Comparison of ENCODE assay signal across 9 cellular contexts in the genomic region with DNA sequence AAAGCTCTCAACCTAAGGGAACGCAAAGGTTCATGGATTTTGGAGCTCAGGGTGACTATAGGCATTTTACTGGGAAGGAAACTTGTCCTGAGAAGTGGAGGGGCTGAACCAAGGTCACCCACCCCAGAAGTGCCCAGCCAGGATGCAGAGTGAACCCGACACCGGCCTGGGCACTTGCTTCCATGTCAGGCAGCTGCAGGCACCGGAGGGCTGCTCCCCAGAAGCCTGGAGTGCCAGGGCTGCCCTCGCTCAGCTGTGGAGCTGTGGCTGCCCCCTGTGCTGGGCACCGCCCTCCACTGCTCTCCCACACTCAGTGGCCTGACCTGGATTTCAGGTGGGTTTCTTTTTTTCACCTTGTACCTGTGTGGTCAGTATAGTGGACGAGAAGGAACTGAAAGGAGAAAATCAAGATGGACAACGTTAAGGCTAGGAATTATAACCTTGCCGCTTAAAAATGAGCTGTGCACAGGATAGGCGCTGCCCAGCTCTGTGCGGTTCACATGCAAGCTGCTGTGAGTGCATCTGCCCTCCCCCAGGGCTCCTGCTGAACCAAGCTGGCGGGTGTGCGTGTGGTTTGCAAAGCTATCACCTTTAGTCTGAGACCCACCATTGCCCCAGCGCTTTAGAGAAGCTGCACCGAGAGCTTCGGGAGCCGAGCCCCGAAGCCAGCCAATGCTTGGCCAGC. TPM values are rescaled to one million over a fixed set of nuclear protein-coding genes. Genes with fewer than 3 reads are reported as not detected.
A peak's percentile ranks its signal among the peaks of the same experiment; 100 is the strongest.
DNase-seq lines count a peak whose midpoint lies in the region; ATAC-seq and TF ChIP-seq lines count a peak whose summit lies in the region.
"Had no signal": no experiment of that assay in that cellular context is flagged by ENCODE, and none has a peak within 500 bp of the region (broad histone marks: within the 10 kb centered on the region; RNA-seq: fewer than 3 reads in every experiment).

No MANE protein-coding gene starts in this region.

- H3K4me3 ChIP-seq in BLaER1 treated with 17β-estradiol and CSF1 and Interleukin-3, amounts not matched to agents 10 nM and 100 nM: peak overlapping the region in 9 of 10 experiments; percentile 80 to 98 (median 92); a peak in 17 of 20 replicates
- peak overlapping the region; percentile 74; the same call in 1 of the 2 replicates for H3K4me3 ChIP-seq in MG63
- no peak overlapping the region for H3K4me3 ChIP-seq in lower leg skin (ENCODE audit: low read depth, poor library complexity, severe bottlenecking)

- peaks cover 31% of the 10 kb centered on the region for H3K4me1 Mint-ChIP-seq in central memory CD8-positive, alpha-beta T cell
- peaks cover 44% of the 10 kb centered on the region for H3K4me1 Mint-ChIP-seq in nephron progenitor cell

- peaks cover 61 to 69% (median 63%) of the 10 kb centered on the region in 11 experiments for H4K20me1 ChIP-seq in BLaER1 treated with 17β-estradiol and CSF1 and Interleukin-3, amounts not matched to agents 10 nM and 100 nM

- H3K27me3 Mint-ChIP-seq in central memory CD8-positive, alpha-beta T cell: no peaks in the 10 kb centered on the region
- H3K27me3 Mint-ChIP-seq in nephron progenitor cell (ENCODE audit: low read depth, poor library complexity): no peaks in the 10 kb centered on the region

- H3K27ac ChIP-seq in BLaER1 treated with 17β-estradiol and CSF1 and Interleukin-3, amounts not matched to agents 10 nM and 100 nM: peak overlapping the region in 5 of 11 experiments; percentile 13 to 41 (median 19); a peak in 5 of 22 replicates
- H3K27ac ChIP-seq in caudate nucleus (ENCODE audit: low read depth, low read length): no peak overlapping the region

- no peak for TF ChIP-seq POLR2A in lower leg skin (IDR thresholded peaks at IDR 0.05)

- peaks cover 21% of the 10 kb centered on the region for H3K36me3 Mint-ChIP-seq in central memory CD8-positive, alpha-beta T cell (ENCODE audit: insufficient read depth)
- no peaks in the 10 kb centered on the region for H3K36me3 Mint-ChIP-seq in nephron progenitor cell (ENCODE audit: low read depth)

- peak overlapping the region; percentile 99 for H3K4me3 Mint-ChIP-seq in central memory CD8-positive, alpha-beta T cell
- H3K4me3 Mint-ChIP-seq in nephron progenitor cell: peak overlapping the region; percentile 88

- 81 to 84% methylated on average over 18 of the region's 18 CpGs for WGBS in lower leg skin, 2 donors

- intact Hi-C loops in lower leg skin (cut with DNase I; ENCODE audit: low total_unique reads): no loop called here

- no peaks in the 10 kb centered on the region for H3K9me3 ChIP-seq in BLaER1 treated with 17β-estradiol and CSF1 and Interleukin-3, amounts not matched to agents 10 nM and 100 nM (replicated peaks in 1 of 11)
- no peaks in the 10 kb centered on the region for H3K9me3 ChIP-seq in MG63

- H3K27ac Mint-ChIP-seq in central memory CD8-positive, alpha-beta T cell (ENCODE audit: low read depth): peak overlapping the region; percentile 100
- no peak overlapping the region for H3K27ac Mint-ChIP-seq in nephron progenitor cell

- peak overlapping the region; percentile 85 to 99 (median 92) for H3K4me2 ChIP-seq in BLaER1 treated with 17β-estradiol and CSF1 and Interleukin-3, amounts not matched to agents 10 nM and 100 nM

- DNase-seq in MG63: no peak
- no peak for DNase-seq in central memory CD8-positive, alpha-beta T cell (ENCODE audit: low spot score in 2 of 2)
- DNase-seq in nephron progenitor cell: no peak
- DNase-seq in caudate nucleus (lab: John Stamatoyannopoulos, UW): no peak
- no peak for DNase-seq in MV-4-11 (lab: John Stamatoyannopoulos, UW)
- no peak for DNase-seq in lower leg skin (ENCODE audit: low spot score in 2 of 2)
- DNase-seq in UCSD-AML1 (lab: John Stamatoyannopoulos, UW; ENCODE audit: unreplicated experiment): no peak
- DNase-seq: NCI-H146 had no signal

- H3K27me3 ChIP-seq in BLaER1 treated with 17β-estradiol and CSF1 and Interleukin-3, amounts not matched to agents 10 nM and 100 nM: no peaks in the 10 kb centered on the region
- no peaks in the 10 kb centered on the region for H3K27me3 ChIP-seq in MG63

- H3K9me3 Mint-ChIP-seq in central memory CD8-positive, alpha-beta T cell: no peaks in the 10 kb centered on the region
- H3K9me3 Mint-ChIP-seq in nephron progenitor cell: no peaks in the 10 kb centered on the region

- peaks cover 58 to 72% (median 67%) of the 10 kb centered on the region in 10 experiments for H3K4me1 ChIP-seq in BLaER1 treated with 17β-estradiol and CSF1 and Interleukin-3, amounts not matched to agents 10 nM and 100 nM

- peak overlapping the region; percentile 84 to 96 (median 91); a peak in 20 of 22 replicates for H3K9ac ChIP-seq in BLaER1 treated with 17β-estradiol and CSF1 and Interleukin-3, amounts not matched to agents 10 nM and 100 nM

- ATAC-seq in central memory CD8-positive, alpha-beta T cell (replicated peaks; ENCODE audit: extremely low read depth, poor library complexity, severe bottlenecking): peak; percentile 15

- peaks cover 7 to 52% (median 28%) of the 10 kb centered on the region in 11 experiments; a peak in 19 of 22 replicates for H3K36me3 ChIP-seq in BLaER1 treated with 17β-estradiol and CSF1 and Interleukin-3, amounts not matched to agents 10 nM and 100 nM
- peaks cover 25% of the 10 kb centered on the region for H3K36me3 ChIP-seq in MG63

- no peak for TF ChIP-seq CTCF in nephron progenitor cell (IDR thresholded peaks at IDR 0.05)
- TF ChIP-seq CTCF in lower leg skin (IDR thresholded peaks at IDR 0.05): no peak

RNA-seq across cellular contexts. Expression of a gene that starts 2.2 kb away (rescaled TPM):
- total RNA-seq in MG63 (2014; rRNA removed; shearing (Covaris generic); ENCODE audit: low replicate concordance): 13.4 and 31.1 TPM in 2 replicates
- total RNA-seq in lower leg skin: 10 to 100 TPM; 59.9 to 95.8 (median 62.9) TPM

RNA-seq across cellular contexts. Expression of a gene that starts 30.1 kb away (rescaled TPM):
- 94.3 and 129 TPM in 2 replicates for total RNA-seq in MG63 (2014; rRNA removed; shearing (Covaris generic); ENCODE audit: low replicate concordance)
- total RNA-seq in lower leg skin: 10 to 100 TPM; 23.3 to 40.1 (median 38.1) TPM
